Comparison of ENCODE assay signal across 1 cellular context in the genomic region with DNA sequence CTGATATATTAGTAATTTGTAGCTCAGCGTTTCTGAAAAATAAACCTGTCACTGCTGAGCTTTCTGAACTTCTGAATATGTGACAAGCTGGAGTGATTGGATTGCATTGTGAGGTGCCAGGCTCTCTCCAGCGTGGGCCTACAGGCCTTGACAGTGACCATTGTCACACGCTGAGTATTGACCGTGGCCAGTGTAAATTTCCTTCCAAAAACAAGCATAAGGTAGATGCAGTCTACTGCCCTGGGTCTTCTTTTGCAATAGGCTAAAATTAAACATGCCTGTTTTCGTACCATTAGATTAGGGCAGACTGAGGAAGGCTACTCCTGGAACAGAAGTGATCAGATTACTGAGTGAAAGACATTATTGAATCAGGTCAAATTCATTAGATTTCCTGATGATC.
TF ChIP-seq lines count a peak whose summit lies in the region.

No MANE protein-coding gene starts in this region.

TF ChIP-seq in GM23338, 12 proteins besides CTCF, POLR2A, EP300 and RAD21 (continued from another document):
- TF ChIP-seq, protein P1, sequence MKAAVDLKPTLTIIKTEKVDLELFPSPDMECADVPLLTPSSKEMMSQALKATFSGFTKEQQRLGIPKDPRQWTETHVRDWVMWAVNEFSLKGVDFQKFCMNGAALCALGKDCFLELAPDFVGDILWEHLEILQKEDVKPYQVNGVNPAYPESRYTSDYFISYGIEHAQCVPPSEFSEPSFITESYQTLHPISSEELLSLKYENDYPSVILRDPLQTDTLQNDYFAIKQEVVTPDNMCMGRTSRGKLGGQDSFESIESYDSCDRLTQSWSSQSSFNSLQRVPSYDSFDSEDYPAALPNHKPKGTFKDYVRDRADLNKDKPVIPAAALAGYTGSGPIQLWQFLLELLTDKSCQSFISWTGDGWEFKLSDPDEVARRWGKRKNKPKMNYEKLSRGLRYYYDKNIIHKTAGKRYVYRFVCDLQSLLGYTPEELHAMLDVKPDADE (IDR thresholded peaks at IDR 0.05) = no peak
- no peak for TF ChIP-seq NANOG (IDR thresholded peaks at IDR 0.05; ENCODE audit: borderline replicate concordance)
- TF ChIP-seq, protein P2, sequence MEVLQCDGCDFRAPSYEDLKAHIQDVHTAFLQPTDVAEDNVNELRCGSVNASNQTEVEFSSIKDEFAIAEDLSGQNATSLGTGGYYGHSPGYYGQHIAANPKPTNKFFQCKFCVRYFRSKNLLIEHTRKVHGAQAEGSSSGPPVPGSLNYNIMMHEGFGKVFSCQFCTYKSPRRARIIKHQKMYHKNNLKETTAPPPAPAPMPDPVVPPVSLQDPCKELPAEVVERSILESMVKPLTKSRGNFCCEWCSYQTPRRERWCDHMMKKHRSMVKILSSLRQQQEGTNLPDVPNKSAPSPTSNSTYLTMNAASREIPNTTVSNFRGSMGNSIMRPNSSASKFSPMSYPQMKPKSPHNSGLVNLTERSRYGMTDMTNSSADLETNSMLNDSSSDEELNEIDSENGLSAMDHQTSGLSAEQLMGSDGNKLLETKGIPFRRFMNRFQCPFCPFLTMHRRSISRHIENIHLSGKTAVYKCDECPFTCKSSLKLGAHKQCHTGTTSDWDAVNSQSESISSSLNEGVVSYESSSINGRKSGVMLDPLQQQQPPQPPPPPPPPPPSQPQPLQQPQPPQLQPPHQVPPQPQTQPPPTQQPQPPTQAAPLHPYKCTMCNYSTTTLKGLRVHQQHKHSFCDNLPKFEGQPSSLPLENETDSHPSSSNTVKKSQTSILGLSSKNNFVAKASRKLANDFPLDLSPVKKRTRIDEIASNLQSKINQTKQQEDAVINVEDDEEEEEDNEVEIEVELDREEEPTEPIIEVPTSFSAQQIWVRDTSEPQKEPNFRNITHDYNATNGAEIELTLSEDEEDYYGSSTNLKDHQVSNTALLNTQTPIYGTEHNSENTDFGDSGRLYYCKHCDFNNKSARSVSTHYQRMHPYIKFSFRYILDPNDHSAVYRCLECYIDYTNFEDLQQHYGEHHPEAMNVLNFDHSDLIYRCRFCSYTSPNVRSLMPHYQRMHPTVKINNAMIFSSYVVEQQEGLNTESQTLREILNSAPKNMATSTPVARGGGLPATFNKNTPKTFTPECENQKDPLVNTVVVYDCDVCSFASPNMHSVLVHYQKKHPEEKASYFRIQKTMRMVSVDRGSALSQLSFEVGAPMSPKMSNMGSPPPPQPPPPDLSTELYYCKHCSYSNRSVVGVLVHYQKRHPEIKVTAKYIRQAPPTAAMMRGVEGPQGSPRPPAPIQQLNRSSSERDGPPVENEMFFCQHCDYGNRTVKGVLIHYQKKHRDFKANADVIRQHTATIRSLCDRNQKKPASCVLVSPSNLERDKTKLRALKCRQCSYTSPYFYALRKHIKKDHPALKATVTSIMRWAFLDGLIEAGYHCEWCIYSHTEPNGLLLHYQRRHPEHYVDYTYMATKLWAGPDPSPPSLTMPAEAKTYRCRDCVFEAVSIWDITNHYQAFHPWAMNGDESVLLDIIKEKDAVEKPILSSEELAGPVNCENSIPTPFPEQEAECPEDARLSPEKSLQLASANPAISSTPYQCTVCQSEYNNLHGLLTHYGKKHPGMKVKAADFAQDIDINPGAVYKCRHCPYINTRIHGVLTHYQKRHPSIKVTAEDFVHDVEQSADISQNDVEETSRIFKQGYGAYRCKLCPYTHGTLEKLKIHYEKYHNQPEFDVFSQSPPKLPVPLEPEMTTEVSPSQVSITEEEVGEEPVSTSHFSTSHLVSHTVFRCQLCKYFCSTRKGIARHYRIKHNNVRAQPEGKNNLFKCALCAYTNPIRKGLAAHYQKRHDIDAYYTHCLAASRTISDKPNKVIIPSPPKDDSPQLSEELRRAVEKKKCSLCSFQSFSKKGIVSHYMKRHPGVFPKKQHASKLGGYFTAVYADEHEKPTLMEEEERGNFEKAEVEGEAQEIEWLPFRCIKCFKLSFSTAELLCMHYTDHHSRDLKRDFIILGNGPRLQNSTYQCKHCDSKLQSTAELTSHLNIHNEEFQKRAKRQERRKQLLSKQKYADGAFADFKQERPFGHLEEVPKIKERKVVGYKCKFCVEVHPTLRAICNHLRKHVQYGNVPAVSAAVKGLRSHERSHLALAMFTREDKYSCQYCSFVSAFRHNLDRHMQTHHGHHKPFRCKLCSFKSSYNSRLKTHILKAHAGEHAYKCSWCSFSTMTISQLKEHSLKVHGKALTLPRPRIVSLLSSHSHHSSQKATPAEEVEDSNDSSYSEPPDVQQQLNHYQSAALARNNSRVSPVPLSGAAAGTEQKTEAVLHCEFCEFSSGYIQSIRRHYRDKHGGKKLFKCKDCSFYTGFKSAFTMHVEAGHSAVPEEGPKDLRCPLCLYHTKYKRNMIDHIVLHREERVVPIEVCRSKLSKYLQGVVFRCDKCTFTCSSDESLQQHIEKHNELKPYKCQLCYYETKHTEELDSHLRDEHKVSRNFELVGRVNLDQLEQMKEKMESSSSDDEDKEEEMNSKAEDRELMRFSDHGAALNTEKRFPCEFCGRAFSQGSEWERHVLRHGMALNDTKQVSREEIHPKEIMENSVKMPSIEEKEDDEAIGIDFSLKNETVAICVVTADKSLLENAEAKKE (CRISPR knock-in tag; IDR thresholded peaks at IDR 0.05) = no peak
- no peak for TF ChIP-seq EZH2phosphoT487 (IDR thresholded peaks at IDR 0.05; ENCODE audit: unreplicated experiment)
- TF ChIP-seq POLR2AphosphoS5 (IDR thresholded peaks at IDR 0.05; ENCODE audit: low read depth) = no peak
- no peak for TF ChIP-seq ZNF331 (CRISPR knock-in tag; IDR thresholded peaks at IDR 0.05; ENCODE audit: low read depth)
- no peak for TF ChIP-seq JUNB (IDR thresholded peaks at IDR 0.05; ENCODE audit: unreplicated experiment)
- TF ChIP-seq, protein P3, sequence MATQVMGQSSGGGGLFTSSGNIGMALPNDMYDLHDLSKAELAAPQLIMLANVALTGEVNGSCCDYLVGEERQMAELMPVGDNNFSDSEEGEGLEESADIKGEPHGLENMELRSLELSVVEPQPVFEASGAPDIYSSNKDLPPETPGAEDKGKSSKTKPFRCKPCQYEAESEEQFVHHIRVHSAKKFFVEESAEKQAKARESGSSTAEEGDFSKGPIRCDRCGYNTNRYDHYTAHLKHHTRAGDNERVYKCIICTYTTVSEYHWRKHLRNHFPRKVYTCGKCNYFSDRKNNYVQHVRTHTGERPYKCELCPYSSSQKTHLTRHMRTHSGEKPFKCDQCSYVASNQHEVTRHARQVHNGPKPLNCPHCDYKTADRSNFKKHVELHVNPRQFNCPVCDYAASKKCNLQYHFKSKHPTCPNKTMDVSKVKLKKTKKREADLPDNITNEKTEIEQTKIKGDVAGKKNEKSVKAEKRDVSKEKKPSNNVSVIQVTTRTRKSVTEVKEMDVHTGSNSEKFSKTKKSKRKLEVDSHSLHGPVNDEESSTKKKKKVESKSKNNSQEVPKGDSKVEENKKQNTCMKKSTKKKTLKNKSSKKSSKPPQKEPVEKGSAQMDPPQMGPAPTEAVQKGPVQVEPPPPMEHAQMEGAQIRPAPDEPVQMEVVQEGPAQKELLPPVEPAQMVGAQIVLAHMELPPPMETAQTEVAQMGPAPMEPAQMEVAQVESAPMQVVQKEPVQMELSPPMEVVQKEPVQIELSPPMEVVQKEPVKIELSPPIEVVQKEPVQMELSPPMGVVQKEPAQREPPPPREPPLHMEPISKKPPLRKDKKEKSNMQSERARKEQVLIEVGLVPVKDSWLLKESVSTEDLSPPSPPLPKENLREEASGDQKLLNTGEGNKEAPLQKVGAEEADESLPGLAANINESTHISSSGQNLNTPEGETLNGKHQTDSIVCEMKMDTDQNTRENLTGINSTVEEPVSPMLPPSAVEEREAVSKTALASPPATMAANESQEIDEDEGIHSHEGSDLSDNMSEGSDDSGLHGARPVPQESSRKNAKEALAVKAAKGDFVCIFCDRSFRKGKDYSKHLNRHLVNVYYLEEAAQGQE (IDR thresholded peaks at IDR 0.05; ENCODE audit: unreplicated experiment) = no peak
- no peak for TF ChIP-seq EZH2 (IDR thresholded peaks at IDR 0.05; ENCODE audit: low read depth, unreplicated experiment)
- TF ChIP-seq ZNF114 (CRISPR knock-in tag; IDR thresholded peaks at IDR 0.05) = no peak
- no peak for TF ChIP-seq STAT1 (IDR thresholded peaks at IDR 0.05; ENCODE audit: unreplicated experiment)
